ENCODE assay signal across 1 cellular context in the genomic region with DNA sequence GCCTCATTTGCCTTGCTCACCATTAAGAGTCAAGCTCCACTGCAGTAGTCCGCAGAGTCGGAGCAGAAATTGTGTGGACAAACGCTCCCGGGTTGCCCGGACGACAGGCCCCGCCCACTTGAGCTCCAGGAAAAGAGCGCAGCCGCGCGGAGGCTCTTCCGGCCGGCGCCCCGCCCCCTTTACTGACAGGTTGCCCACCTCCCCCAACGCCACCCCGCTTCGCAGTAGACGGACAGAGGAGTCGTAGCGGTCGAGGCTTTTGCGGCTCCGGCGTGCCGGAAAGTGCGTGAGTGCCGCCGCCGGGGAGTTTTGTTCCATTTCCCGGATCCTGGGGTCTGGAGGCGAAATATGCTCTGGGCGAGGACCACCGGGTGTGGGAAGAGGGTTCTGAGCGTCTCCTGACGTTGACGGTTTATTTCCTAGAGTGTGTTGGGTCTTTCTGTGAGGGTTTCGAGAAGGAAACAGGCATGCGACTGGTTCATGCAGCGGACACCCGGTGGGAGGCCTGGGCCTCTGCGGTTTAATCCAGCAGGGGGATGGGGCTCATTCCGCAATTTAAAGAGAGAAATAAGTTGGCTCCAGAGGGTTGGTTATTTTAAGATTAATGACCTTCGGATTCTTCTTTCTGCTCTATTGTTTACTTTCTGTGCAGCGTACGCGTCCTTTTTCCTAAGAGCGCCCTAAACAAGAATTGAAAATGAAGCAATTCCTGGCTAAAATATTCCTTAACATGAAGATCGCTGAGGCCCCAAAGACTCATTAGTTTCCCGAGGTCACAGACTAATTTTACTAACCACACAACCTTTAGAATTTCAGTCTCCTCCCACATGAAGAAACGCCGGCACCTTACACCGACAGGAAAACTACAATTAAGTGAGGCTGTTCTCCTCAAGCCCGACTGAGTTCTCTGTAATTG.
TF ChIP-seq lines count a peak whose summit lies in the region.

A gene with protein sequence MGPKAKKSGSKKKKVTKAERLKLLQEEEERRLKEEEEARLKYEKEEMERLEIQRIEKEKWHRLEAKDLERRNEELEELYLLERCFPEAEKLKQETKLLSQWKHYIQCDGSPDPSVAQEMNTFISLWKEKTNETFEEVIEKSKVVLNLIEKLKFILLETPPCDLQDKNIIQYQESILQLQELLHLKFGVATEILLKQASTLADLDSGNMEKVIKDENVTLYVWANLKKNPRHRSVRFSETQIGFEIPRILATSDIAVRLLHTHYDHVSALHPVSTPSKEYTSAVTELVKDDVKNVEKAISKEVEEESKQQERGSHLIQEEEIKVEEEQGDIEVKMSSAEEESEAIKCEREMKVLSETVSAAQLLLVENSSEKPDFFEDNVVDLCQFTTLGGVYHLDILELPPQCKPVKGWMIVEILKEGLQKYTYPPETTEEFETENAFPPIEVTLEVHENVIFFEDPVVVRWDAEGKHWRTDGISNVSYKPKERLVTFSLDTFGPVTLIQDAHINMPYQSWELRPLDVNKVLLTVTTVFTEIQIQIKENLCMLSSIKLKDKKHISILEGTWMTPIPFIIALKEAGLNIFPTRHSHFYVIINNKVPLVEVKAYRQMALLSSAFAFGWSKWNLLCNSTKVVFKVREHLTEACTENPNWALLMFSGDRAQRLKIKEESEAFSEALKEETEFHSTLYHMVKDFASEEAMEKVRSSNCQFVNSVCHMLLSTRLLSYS (minus strand): TSS at position 105 of the 916 bp plus-strand sequence. CDS start 82 bp downstream, at position 23.
A gene with protein sequence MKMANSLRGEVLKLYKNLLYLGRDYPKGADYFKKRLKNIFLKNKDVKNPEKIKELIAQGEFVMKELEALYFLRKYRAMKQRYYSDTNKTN (plus strand): TSS at position 182 of the 916 bp plus-strand sequence. CDS start 8,720 bp downstream, outside the sequence.

TF ChIP-seq in HepG2, 621 proteins besides CTCF, POLR2A, EP300 and RAD21 (continued from another document and continues in another):
- TF ChIP-seq ZNF317 (CRISPR knock-in tag; IDR thresholded peaks at IDR 0.05) (peak; percentile 77; the same call in 1 of the 2 replicates), POGZ (CRISPR knock-in tag; IDR thresholded peaks at IDR 0.05) (peak; percentile 75), DNMT3B (CRISPR knock-in tag; conservative IDR thresholded peaks at IDR 0.05) (peak; percentile 42; the same call in 1 of the 2 replicates), MAFK (conservative IDR thresholded peaks at IDR 0.05 in 1 of 2, IDR thresholded peaks at IDR 0.05 in 1 of 2; ENCODE audit: low read length in 2 of 2) (no peak), ZNF547 (CRISPR knock-in tag; IDR thresholded peaks at IDR 0.05) (0 out of 2 replicates have a peak, but pooled peaks have one; percentile 72), THAP11 (CRISPR knock-in tag; IDR thresholded peaks at IDR 0.05) (peak; percentile 74), FOXM1 (CRISPR knock-in tag; IDR thresholded peaks at IDR 0.05) (no peak), SP2 (CRISPR knock-in tag; IDR thresholded peaks at IDR 0.05) (peak; percentile 62), KLF16 (CRISPR knock-in tag; IDR thresholded peaks at IDR 0.05) (peak in 1 of 2 experiments; percentile 79; a peak in 2 of 4 replicates), ZNF761 (CRISPR knock-in tag; conservative IDR thresholded peaks at IDR 0.05) (0 out of 2 replicates have a peak, but pooled peaks have one; percentile 52), ZFP62 (CRISPR knock-in tag; IDR thresholded peaks at IDR 0.05) (no peak), MBNL3 (CRISPR knock-in tag; conservative IDR thresholded peaks at IDR 0.05) (no peak), ZNF713 (CRISPR knock-in tag; IDR thresholded peaks at IDR 0.05) (no peak), RFX1 (IDR thresholded peaks at IDR 0.05) (peak; percentile 95), ZFP90 (CRISPR knock-in tag; IDR thresholded peaks at IDR 0.05; ENCODE audit: borderline replicate concordance) (0 out of 2 replicates have a peak, but pooled peaks have one; percentile 41), ZNF607 (CRISPR knock-in tag; IDR thresholded peaks at IDR 0.05; ENCODE audit: borderline replicate concordance) (peak; percentile 78; the same call in 1 of the 2 replicates), SMAD3 (CRISPR knock-in tag; IDR thresholded peaks at IDR 0.05) (peak; percentile 37; the same call in 1 of the 2 replicates), ZNF160 (CRISPR knock-in tag; IDR thresholded peaks at IDR 0.05) (no peak), TRIM24 (CRISPR knock-in tag; IDR thresholded peaks at IDR 0.05) (no peak), ZNF501 (CRISPR knock-in tag; IDR thresholded peaks at IDR 0.05) (peak; percentile 98), ZNF230 (CRISPR knock-in tag; IDR thresholded peaks at IDR 0.05) (peak; percentile 81; the same call in 1 of the 2 replicates), ZSCAN31 (CRISPR knock-in tag; IDR thresholded peaks at IDR 0.05; ENCODE audit: low read depth) (peak; percentile 44; the same call in 1 of the 2 replicates), ZKSCAN8 (CRISPR knock-in tag; IDR thresholded peaks at IDR 0.05; ENCODE audit: borderline replicate concordance) (no peak), PRMT3 (CRISPR knock-in tag; IDR thresholded peaks at IDR 0.05; ENCODE audit: borderline replicate concordance, low read depth) (no peak), HNF4A (CRISPR knock-in tag; IDR thresholded peaks at IDR 0.05) (no peak), MEIS1 (CRISPR knock-in tag; IDR thresholded peaks at IDR 0.05; ENCODE audit: borderline replicate concordance) (peak; percentile 69; the same call in 1 of the 2 replicates), ZMYM4 (CRISPR knock-in tag; IDR thresholded peaks at IDR 0.05) (peak; percentile 75), ATRX (CRISPR knock-in tag; IDR thresholded peaks at IDR 0.05; ENCODE audit: borderline replicate concordance) (no peak), ZNF850 (CRISPR knock-in tag; conservative IDR thresholded peaks at IDR 0.05) (no peak), IKZF4 (CRISPR knock-in tag; IDR thresholded peaks at IDR 0.05; ENCODE audit: borderline replicate concordance, low read depth, not compliant biosample characterization) (peak; percentile 36)
- TF ChIP-seq, protein P1, sequence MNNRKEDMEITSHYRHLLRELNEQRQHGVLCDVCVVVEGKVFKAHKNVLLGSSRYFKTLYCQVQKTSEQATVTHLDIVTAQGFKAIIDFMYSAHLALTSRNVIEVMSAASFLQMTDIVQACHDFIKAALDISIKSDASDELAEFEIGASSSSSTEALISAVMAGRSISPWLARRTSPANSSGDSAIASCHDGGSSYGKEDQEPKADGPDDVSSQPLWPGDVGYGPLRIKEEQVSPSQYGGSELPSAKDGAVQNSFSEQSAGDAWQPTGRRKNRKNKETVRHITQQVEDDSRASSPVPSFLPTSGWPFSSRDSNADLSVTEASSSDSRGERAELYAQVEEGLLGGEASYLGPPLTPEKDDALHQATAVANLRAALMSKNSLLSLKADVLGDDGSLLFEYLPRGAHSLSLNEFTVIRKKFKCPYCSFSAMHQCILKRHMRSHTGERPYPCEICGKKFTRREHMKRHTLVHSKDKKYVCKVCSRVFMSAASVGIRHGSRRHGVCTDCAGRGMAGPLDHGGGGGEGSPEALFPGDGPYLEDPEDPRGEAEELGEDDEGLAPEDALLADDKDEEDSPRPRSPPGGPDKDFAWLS (CRISPR knock-in tag; IDR thresholded peaks at IDR 0.05; ENCODE audit: borderline replicate concordance), result no peak
- TF ChIP-seq, protein P2, sequence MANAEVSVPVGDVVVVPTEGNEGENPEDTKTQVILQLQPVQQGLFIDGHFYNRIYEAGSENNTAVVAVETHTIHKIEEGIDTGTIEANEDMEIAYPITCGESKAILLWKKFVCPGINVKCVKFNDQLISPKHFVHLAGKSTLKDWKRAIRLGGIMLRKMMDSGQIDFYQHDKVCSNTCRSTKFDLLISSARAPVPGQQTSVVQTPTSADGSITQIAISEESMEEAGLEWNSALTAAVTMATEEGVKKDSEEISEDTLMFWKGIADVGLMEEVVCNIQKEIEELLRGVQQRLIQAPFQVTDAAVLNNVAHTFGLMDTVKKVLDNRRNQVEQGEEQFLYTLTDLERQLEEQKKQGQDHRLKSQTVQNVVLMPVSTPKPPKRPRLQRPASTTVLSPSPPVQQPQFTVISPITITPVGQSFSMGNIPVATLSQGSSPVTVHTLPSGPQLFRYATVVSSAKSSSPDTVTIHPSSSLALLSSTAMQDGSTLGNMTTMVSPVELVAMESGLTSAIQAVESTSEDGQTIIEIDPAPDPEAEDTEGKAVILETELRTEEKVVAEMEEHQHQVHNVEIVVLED (CRISPR knock-in tag; IDR thresholded peaks at IDR 0.05; ENCODE audit: borderline replicate concordance), result peak; percentile 73; the same call in 1 of the 2 replicates
- TF ChIP-seq, protein P3, sequence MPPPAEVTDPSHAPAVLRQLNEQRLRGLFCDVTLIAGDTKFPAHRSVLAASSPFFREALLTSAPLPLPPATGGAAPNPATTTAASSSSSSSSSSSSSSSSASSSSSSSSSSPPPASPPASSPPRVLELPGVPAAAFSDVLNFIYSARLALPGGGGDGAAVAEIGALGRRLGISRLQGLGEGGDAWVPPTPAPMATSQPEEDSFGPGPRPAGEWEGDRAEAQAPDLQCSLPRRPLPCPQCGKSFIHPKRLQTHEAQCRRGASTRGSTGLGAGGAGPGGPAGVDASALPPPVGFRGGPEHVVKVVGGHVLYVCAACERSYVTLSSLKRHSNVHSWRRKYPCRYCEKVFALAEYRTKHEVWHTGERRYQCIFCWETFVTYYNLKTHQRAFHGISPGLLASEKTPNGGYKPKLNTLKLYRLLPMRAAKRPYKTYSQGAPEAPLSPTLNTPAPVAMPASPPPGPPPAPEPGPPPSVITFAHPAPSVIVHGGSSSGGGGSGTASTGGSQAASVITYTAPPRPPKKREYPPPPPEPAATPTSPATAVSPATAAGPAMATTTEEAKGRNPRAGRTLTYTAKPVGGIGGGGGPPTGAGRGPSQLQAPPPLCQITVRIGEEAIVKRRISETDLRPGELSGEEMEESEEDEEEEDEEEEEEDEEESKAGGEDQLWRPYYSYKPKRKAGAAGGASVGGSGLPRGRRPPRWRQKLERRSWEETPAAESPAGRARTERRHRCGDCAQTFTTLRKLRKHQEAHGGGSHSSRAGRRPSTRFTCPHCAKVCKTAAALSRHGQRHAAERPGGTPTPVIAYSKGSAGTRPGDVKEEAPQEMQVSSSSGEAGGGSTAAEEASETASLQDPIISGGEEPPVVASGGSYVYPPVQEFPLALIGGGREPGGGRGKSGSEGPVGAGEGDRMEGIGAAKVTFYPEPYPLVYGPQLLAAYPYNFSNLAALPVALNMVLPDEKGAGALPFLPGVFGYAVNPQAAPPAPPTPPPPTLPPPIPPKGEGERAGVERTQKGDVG (CRISPR knock-in tag; IDR thresholded peaks at IDR 0.05; ENCODE audit: borderline replicate concordance), result 0 out of 2 replicates have a peak, but pooled peaks have one; percentile 42
- TF ChIP-seq, protein P4, sequence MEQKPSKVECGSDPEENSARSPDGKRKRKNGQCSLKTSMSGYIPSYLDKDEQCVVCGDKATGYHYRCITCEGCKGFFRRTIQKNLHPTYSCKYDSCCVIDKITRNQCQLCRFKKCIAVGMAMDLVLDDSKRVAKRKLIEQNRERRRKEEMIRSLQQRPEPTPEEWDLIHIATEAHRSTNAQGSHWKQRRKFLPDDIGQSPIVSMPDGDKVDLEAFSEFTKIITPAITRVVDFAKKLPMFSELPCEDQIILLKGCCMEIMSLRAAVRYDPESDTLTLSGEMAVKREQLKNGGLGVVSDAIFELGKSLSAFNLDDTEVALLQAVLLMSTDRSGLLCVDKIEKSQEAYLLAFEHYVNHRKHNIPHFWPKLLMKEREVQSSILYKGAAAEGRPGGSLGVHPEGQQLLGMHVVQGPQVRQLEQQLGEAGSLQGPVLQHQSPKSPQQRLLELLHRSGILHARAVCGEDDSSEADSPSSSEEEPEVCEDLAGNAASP (CRISPR knock-in tag; IDR thresholded peaks at IDR 0.05; ENCODE audit: borderline replicate concordance), result no peak
- TF ChIP-seq, protein P5, sequence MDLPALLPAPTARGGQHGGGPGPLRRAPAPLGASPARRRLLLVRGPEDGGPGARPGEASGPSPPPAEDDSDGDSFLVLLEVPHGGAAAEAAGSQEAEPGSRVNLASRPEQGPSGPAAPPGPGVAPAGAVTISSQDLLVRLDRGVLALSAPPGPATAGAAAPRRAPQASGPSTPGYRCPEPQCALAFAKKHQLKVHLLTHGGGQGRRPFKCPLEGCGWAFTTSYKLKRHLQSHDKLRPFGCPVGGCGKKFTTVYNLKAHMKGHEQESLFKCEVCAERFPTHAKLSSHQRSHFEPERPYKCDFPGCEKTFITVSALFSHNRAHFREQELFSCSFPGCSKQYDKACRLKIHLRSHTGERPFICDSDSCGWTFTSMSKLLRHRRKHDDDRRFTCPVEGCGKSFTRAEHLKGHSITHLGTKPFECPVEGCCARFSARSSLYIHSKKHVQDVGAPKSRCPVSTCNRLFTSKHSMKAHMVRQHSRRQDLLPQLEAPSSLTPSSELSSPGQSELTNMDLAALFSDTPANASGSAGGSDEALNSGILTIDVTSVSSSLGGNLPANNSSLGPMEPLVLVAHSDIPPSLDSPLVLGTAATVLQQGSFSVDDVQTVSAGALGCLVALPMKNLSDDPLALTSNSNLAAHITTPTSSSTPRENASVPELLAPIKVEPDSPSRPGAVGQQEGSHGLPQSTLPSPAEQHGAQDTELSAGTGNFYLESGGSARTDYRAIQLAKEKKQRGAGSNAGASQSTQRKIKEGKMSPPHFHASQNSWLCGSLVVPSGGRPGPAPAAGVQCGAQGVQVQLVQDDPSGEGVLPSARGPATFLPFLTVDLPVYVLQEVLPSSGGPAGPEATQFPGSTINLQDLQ (CRISPR knock-in tag; IDR thresholded peaks at IDR 0.05), result no peak; the same call in 1 of the 2 replicates
- TF ChIP-seq, protein P6, sequence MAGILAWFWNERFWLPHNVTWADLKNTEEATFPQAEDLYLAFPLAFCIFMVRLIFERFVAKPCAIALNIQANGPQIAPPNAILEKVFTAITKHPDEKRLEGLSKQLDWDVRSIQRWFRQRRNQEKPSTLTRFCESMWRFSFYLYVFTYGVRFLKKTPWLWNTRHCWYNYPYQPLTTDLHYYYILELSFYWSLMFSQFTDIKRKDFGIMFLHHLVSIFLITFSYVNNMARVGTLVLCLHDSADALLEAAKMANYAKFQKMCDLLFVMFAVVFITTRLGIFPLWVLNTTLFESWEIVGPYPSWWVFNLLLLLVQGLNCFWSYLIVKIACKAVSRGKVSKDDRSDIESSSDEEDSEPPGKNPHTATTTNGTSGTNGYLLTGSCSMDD (CRISPR knock-in tag; IDR thresholded peaks at IDR 0.05), result no peak
- TF ChIP-seq, protein P7, sequence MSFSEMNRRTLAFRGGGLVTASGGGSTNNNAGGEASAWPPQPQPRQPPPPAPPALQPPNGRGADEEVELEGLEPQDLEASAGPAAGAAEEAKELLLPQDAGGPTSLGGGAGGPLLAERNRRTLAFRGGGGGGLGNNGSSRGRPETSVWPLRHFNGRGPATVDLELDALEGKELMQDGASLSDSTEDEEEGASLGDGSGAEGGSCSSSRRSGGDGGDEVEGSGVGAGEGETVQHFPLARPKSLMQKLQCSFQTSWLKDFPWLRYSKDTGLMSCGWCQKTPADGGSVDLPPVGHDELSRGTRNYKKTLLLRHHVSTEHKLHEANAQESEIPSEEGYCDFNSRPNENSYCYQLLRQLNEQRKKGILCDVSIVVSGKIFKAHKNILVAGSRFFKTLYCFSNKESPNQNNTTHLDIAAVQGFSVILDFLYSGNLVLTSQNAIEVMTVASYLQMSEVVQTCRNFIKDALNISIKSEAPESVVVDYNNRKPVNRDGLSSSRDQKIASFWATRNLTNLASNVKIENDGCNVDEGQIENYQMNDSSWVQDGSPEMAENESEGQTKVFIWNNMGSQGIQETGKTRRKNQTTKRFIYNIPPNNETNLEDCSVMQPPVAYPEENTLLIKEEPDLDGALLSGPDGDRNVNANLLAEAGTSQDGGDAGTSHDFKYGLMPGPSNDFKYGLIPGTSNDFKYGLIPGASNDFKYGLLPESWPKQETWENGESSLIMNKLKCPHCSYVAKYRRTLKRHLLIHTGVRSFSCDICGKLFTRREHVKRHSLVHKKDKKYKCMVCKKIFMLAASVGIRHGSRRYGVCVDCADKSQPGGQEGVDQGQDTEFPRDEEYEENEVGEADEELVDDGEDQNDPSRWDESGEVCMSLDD (CRISPR knock-in tag; IDR thresholded peaks at IDR 0.05; ENCODE audit: borderline replicate concordance), result no peak
